ENCODE assay signal across 1 cellular context in genomic region chr17:1000597-1001490, GRCh38.
A peak's percentile ranks its signal among the peaks of the same experiment; 100 is the strongest.
TF ChIP-seq lines count a peak whose summit lies in the region.

No MANE protein-coding gene starts in this region.

TF ChIP-seq in IMR-90, 13 proteins besides CTCF, POLR2A, EP300 and RAD21 (continued from another document):
- TF ChIP-seq, protein P1, sequence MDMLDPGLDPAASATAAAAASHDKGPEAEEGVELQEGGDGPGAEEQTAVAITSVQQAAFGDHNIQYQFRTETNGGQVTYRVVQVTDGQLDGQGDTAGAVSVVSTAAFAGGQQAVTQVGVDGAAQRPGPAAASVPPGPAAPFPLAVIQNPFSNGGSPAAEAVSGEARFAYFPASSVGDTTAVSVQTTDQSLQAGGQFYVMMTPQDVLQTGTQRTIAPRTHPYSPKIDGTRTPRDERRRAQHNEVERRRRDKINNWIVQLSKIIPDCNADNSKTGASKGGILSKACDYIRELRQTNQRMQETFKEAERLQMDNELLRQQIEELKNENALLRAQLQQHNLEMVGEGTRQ (IDR thresholded peaks at IDR 0.05; ENCODE audit: low read depth, low read length) = peak; percentile 12; the same call in 1 of the 2 replicates
- TF ChIP-seq BHLHE40 (IDR thresholded peaks at IDR 0.05; ENCODE audit: low read depth, low read length) = peak; percentile 78; the same call in 1 of the 2 replicates
